ENCODE assay signal across 34 cellular contexts in genomic region chr18:67813380-67814028, GRCh38.
"Had no signal": no experiment of that assay in that cellular context is flagged by ENCODE, and none has a peak within 500 bp of the region (broad histone marks: within the 10 kb centered on the region; RNA-seq: fewer than 3 reads in every experiment).

No MANE protein-coding gene starts in this region.

- H3K4me2 ChIP-seq: neural progenitor cell had no signal

- H3K36me3 ChIP-seq: gastroesophageal sphincter, neural progenitor cell, stomach, thyroid gland, upper lobe of left lung, vagina, WERI-Rb-1 had no signal

- H2AFZ ChIP-seq: neural progenitor cell had no signal

- DNase-seq: activated CD4-positive, alpha-beta memory T cell treated with anti-CD3 and anti-CD28 coated beads for 36 hours; activated CD4-positive, alpha-beta T cell treated with anti-CD3 and anti-CD28 coated beads for 48 hours; activated CD8-positive, alpha-beta memory T cell treated with anti-CD3 and anti-CD28 coated beads, Interleukin-2, amount 50 U/mL, for 4 hours; activated gamma-delta T cell; activated naive CD4-positive, alpha-beta T cell treated with anti-CD3 and anti-CD28 coated beads, Interleukin-2, amount 10 ng/mL, durations not matched to agents 7 days and 5 days; activated naive CD8-positive, alpha-beta T cell treated with anti-CD3 and anti-CD28 coated beads, Interleukin-2, amount 10 ng/mL, durations not matched to agents 7 days and 5 days; activated T-cell treated with anti-CD3 and anti-CD28 coated beads, Interleukin-2, amount 50 U/mL, for 1 hour; amygdala; dermis blood vessel endothelial cell; effector CD4-positive, alpha-beta T cell; head of caudate nucleus; hypothalamus; immature natural killer cell; mesendoderm; natural killer cell; small intestine; stimulated activated CD4-positive, alpha-beta T cell treated with anti-CD3 and anti-CD28 coated beads, Interleukin-4, amount 100 ng/mL, for 4 hours; stimulated activated CD8-positive, alpha-beta memory T cell treated with anti-CD3 and anti-CD28 coated beads, Interleukin-4, amount 100 ng/mL, for 48 hours; stimulated activated naive B cell treated with anti-CD40 and anti-IgM and Interleukin-4, amounts not matched to agents 10 μg/mL and 1 μg/mL and 100 μg/mL, for 72 hours; stomach; T-helper 17 cell; T1000; thyroid gland; upper lobe of left lung; WERI-Rb-1 had no signal

- H3K9ac ChIP-seq: neural progenitor cell had no signal

- H3K27me3 ChIP-seq: gastroesophageal sphincter, neural progenitor cell, stomach, thyroid gland, upper lobe of left lung, vagina had no signal

- ATAC-seq: activated CD4-positive, CD25-positive, alpha-beta regulatory T cell treated with anti-CD3 and anti-CD28 coated beads, Interleukin-2, amount 50 U/mL, for 24 hours; gastroesophageal sphincter; natural killer cell; sciatic nerve; stimulated activated naive B cell treated with anti-CD40 and anti-IgM and Interleukin-4, amounts not matched to agents 10 μg/mL and 1 μg/mL and 100 μg/mL, for 72 hours; T-helper 17 cell had no signal

- FAIRE-seq: bronchial epithelial cell, colon, small intestine had no signal

- H3K4me3 ChIP-seq: gastroesophageal sphincter, lung, neural progenitor cell, stomach, thyroid gland, upper lobe of left lung, vagina had no signal

- H3K9me3 ChIP-seq: gastroesophageal sphincter, stomach, thyroid gland, upper lobe of left lung, vagina had no signal

- H3K27ac ChIP-seq: epithelial cell of prostate, gastroesophageal sphincter, neural progenitor cell, stomach, thyroid gland, upper lobe of left lung, vagina, WERI-Rb-1 had no signal

- H3K4me1 ChIP-seq: gastroesophageal sphincter, neural progenitor cell, stomach, thyroid gland, upper lobe of left lung, vagina had no signal
